1 cellular context compared by ENCODE assay signal in genomic region chr16:23511731-23512130, GRCh38.
TF ChIP-seq lines count a peak whose summit lies in the region.

No MANE protein-coding gene starts in this region.

TF ChIP-seq in GM23338, 12 proteins besides CTCF, POLR2A, EP300 and RAD21:
- no peak for TF ChIP-seq POLR2AphosphoS5 (IDR thresholded peaks at IDR 0.05; ENCODE audit: low read depth)
- no peak for TF ChIP-seq EZH2 (IDR thresholded peaks at IDR 0.05; ENCODE audit: low read depth, unreplicated experiment)
TF ChIP-seq in GM23338: peak in this region for 0.
